ENCODE assay signal across 25 cellular contexts in the genomic region with DNA sequence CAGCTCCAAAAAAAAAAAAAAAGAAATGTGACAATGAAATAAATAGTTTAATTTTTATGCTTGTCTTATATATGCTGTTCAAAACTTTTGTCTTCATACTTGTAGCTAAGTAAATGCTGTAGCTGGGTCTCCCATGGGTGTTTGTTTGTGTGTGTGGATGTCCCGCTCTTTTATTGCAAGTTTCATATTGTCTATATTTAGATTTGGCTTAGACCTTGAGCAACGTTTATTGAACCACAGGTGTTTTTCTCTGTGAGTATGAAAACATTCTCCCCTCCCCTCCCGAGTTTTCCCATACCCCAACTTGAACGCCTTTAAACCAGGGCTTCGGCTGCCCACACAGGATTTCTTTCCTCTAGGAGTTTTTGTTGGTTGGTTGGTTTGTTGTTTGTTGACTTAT.
"Had no signal": no experiment of that assay in that cellular context is flagged by ENCODE, and none has a peak within 500 bp of the region (broad histone marks: within the 10 kb centered on the region; RNA-seq: fewer than 3 reads in every experiment).

No MANE protein-coding gene starts in this region.

- H3K4me3 ChIP-seq: breast epithelium, coronary artery, SK-N-MC had no signal

- H3K27ac ChIP-seq: breast epithelium, coronary artery, SK-N-MC had no signal

- H3K4me1 ChIP-seq: breast epithelium had no signal

- FAIRE-seq: TTC549 had no signal

- DNase-seq: activated B cell treated with CpG ODN at 0.5 μM for 24 hours; activated CD4-positive, alpha-beta memory T cell treated with anti-CD3 and anti-CD28 coated beads for 36 hours; activated CD4-positive, alpha-beta T cell treated with anti-CD3 and anti-CD28 coated beads, Interleukin-2, amount 10 ng/mL, durations not matched to agents 7 days and 5 days; activated CD8-positive, alpha-beta memory T cell treated with anti-CD3 and anti-CD28 coated beads for 24 hours; activated gamma-delta T cell treated with Interleukin-2 at 50 U/mL for 16 hours; activated T-cell treated with anti-CD3 and anti-CD28 coated beads, Interleukin-2, amount 50 U/mL, for 4 hours; caudate nucleus; Kasumi-1; NCI-H1092; NCI-H1417; NCI-H1694; NCI-H2029; NCI-H2107; NCI-H2171 treated with DMSO at 0.1 percent for 48 hours; NCI-H345; NCI-H510A treated with DMSO at 0.1 percent for 48 hours; NCI-H69; T-cell; T-helper 2 cell; T1000 had no signal

- H3K9me3 ChIP-seq: breast epithelium had no signal

- H3K36me3 ChIP-seq: breast epithelium had no signal

- ATAC-seq: activated T-cell treated with anti-CD3 and anti-CD28 coated beads, Interleukin-2, amount 50 U/mL, for 4 hours; Right ventricle myocardium inferior; T-cell had no signal

- H3K27me3 ChIP-seq: breast epithelium had no signal
